19 cellular contexts compared by ENCODE assay signal in genomic region chr15:58344164-58345070, GRCh38.
"Had no signal": no experiment of that assay in that cellular context is flagged by ENCODE, and none has a peak within 500 bp of the region (broad histone marks: within the 10 kb centered on the region; RNA-seq: fewer than 3 reads in every experiment).

No MANE protein-coding gene starts in this region.

- DNase-seq: activated CD4-positive, alpha-beta T cell treated with anti-CD3 and anti-CD28 coated beads for 1 hour; activated CD4-positive, alpha-beta T cell treated with anti-CD3 and anti-CD28 coated beads, Interleukin-2, amount 50 U/mL, for 1 hour; activated gamma-delta T cell treated with Interleukin-2 at 50 U/mL for 16 hours; activated T-cell treated with anti-CD3 and anti-CD28 coated beads, Interleukin-2, amount 50 U/mL, for 1 hour; anterior cingulate cortex; body of pancreas; foreskin keratinocyte; immature natural killer cell; left ventricle myocardium inferior; midbrain; ovary; stimulated activated CD4-positive, alpha-beta T cell treated with anti-CD3 and anti-CD28 coated beads, Interleukin-4, amount 100 ng/mL, for 4 hours; stimulated activated naive CD8-positive, alpha-beta T cell treated with anti-CD3 and anti-CD28 coated beads, Interleukin-15, Interleukin-2, amounts not matched to agents 100 U/mL and 50 U/mL, for 24 hours; thyroid gland had no signal

- H3K4me1 ChIP-seq: body of pancreas, left ventricle myocardium inferior, prostate gland, right atrium auricular region had no signal

- FAIRE-seq: endometrium had no signal

- ATAC-seq: body of pancreas; foreskin keratinocyte; natural killer cell treated with Interleukin-12 subunit alpha and Interleukin-12 subunit beta and Interleukin-15 and Interleukin-18, amount 100 ng/mL, for 72 hours; stimulated activated naive CD8-positive, alpha-beta T cell treated with anti-CD3 and anti-CD28 coated beads, Interleukin-15, Interleukin-2, amounts not matched to agents 100 U/mL and 50 U/mL, for 24 hours had no signal

- H3K27ac ChIP-seq: body of pancreas, foreskin keratinocyte, left ventricle myocardium inferior, neutrophil, ovary, prostate gland, right atrium auricular region, thyroid gland had no signal

- H3K27me3 ChIP-seq: body of pancreas, foreskin keratinocyte, neutrophil, ovary, right atrium auricular region, thyroid gland had no signal

- H3K4me3 ChIP-seq: body of pancreas, left ventricle myocardium inferior, ovary, prostate gland, right atrium auricular region, thyroid gland had no signal

- H3K36me3 ChIP-seq: left ventricle myocardium inferior, neutrophil, ovary, prostate gland, right atrium auricular region, thyroid gland had no signal

- H3K9me3 ChIP-seq: body of pancreas, neutrophil, ovary, prostate gland, right atrium auricular region, thyroid gland had no signal
